ENCODE assay signal across 1 cellular context in genomic region chr17:45135192-45135977, GRCh38.
A peak's percentile ranks its signal among the peaks of the same experiment; 100 is the strongest.
TF ChIP-seq lines count a peak whose summit lies in the region.

A gene with protein sequence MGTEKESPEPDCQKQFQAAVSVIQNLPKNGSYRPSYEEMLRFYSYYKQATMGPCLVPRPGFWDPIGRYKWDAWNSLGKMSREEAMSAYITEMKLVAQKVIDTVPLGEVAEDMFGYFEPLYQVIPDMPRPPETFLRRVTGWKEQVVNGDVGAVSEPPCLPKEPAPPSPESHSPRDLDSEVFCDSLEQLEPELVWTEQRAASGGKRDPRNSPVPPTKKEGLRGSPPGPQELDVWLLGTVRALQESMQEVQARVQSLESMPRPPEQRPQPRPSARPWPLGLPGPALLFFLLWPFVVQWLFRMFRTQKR (plus strand): TSS chr17:45135687. CDS start chr17:45136145, 458 bp downstream.

TF ChIP-seq in HepG2, 621 proteins besides CTCF, POLR2A, EP300 and RAD21 (continued from another document and continues in another):
- TF ChIP-seq STAT6 (CRISPR knock-in tag; IDR thresholded peaks at IDR 0.05; ENCODE audit: borderline replicate concordance) (peak; percentile 78; the same call in 1 of the 2 replicates), KLF9 (CRISPR knock-in tag; IDR thresholded peaks at IDR 0.05; ENCODE audit: low read depth) (peak; percentile 81; the same call in 1 of the 2 replicates), RARG (CRISPR knock-in tag; IDR thresholded peaks at IDR 0.05; ENCODE audit: low read depth) (no peak), MAZ (IDR thresholded peaks at IDR 0.05; ENCODE audit: borderline replicate concordance, low read depth, low read length) (peak; percentile 71), MAZ (CRISPR knock-in tag; IDR thresholded peaks at IDR 0.05; ENCODE audit: low read depth) (peak; percentile 93), ONECUT2 (CRISPR knock-in tag; IDR thresholded peaks at IDR 0.05) (no peak), ZZZ3 (CRISPR knock-in tag; IDR thresholded peaks at IDR 0.05; ENCODE audit: borderline replicate concordance) (peak; percentile 71; the same call in 1 of the 2 replicates), ZNF547 (CRISPR knock-in tag; IDR thresholded peaks at IDR 0.05) (peak; percentile 94), HMG20B (CRISPR knock-in tag; conservative IDR thresholded peaks at IDR 0.05) (peak; percentile 81), SUZ12 (IDR thresholded peaks at IDR 0.05; ENCODE audit: low read depth, low read length) (no peak), BORCS8-MEF2B (CRISPR knock-in tag; IDR thresholded peaks at IDR 0.05) (peak; percentile 91), DNMT1 (CRISPR knock-in tag; IDR thresholded peaks at IDR 0.05) (peak; percentile 51; the same call in 1 of the 2 replicates), MAFK (conservative IDR thresholded peaks at IDR 0.05 in 1 of 2, IDR thresholded peaks at IDR 0.05 in 1 of 2; ENCODE audit: low read length in 2 of 2) (no peak), ZNF256 (CRISPR knock-in tag; conservative IDR thresholded peaks at IDR 0.05) (peak; percentile 93), ZNF749 (CRISPR knock-in tag; IDR thresholded peaks at IDR 0.05; ENCODE audit: borderline replicate concordance) (peak; percentile 62; the same call in 1 of the 2 replicates), ZNF235 (CRISPR knock-in tag; IDR thresholded peaks at IDR 0.05; ENCODE audit: borderline replicate concordance) (peak; percentile 68; the same call in 1 of the 2 replicates), KDM6A (CRISPR knock-in tag; IDR thresholded peaks at IDR 0.05; ENCODE audit: low read depth) (no peak), ZNF446 (CRISPR knock-in tag; IDR thresholded peaks at IDR 0.05) (peak; percentile 97), ETV6 (CRISPR knock-in tag; conservative IDR thresholded peaks at IDR 0.05) (peak; percentile 67; the same call in 1 of the 2 replicates), HDAC6 (IDR thresholded peaks at IDR 0.05; ENCODE audit: low read depth, low read length) (no peak), KMT2A (CRISPR knock-in tag; IDR thresholded peaks at IDR 0.05) (peak; percentile 82), ZFP1 (CRISPR knock-in tag; IDR thresholded peaks at IDR 0.05) (peak; percentile 88), SPEN (CRISPR knock-in tag; IDR thresholded peaks at IDR 0.05; ENCODE audit: low read depth) (peak; percentile 92), MEIS2 (CRISPR knock-in tag; IDR thresholded peaks at IDR 0.05) (0 out of 2 replicates have a peak, but pooled peaks have one; percentile 44), NCOA2 (CRISPR knock-in tag; IDR thresholded peaks at IDR 0.05) (peak; percentile 61), ZNF75D (CRISPR knock-in tag; IDR thresholded peaks at IDR 0.05; ENCODE audit: borderline replicate concordance) (no peak), ZNF501 (CRISPR knock-in tag; IDR thresholded peaks at IDR 0.05) (peak; percentile 96), RBM39 (IDR thresholded peaks at IDR 0.05; ENCODE audit: low read depth, low read length, poor library complexity, severe bottlenecking) (peak; percentile 96), NRL (CRISPR knock-in tag; IDR thresholded peaks at IDR 0.05; ENCODE audit: borderline replicate concordance) (peak; percentile 92), ZMAT5 (CRISPR knock-in tag; IDR thresholded peaks at IDR 0.05; ENCODE audit: borderline replicate concordance, low read depth) (no peak)
- TF ChIP-seq, protein P1, sequence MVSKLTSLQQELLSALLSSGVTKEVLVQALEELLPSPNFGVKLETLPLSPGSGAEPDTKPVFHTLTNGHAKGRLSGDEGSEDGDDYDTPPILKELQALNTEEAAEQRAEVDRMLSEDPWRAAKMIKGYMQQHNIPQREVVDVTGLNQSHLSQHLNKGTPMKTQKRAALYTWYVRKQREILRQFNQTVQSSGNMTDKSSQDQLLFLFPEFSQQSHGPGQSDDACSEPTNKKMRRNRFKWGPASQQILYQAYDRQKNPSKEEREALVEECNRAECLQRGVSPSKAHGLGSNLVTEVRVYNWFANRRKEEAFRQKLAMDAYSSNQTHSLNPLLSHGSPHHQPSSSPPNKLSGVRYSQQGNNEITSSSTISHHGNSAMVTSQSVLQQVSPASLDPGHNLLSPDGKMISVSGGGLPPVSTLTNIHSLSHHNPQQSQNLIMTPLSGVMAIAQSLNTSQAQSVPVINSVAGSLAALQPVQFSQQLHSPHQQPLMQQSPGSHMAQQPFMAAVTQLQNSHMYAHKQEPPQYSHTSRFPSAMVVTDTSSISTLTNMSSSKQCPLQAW (CRISPR knock-in tag; IDR thresholded peaks at IDR 0.05): peak; percentile 96
- TF ChIP-seq, protein P2, sequence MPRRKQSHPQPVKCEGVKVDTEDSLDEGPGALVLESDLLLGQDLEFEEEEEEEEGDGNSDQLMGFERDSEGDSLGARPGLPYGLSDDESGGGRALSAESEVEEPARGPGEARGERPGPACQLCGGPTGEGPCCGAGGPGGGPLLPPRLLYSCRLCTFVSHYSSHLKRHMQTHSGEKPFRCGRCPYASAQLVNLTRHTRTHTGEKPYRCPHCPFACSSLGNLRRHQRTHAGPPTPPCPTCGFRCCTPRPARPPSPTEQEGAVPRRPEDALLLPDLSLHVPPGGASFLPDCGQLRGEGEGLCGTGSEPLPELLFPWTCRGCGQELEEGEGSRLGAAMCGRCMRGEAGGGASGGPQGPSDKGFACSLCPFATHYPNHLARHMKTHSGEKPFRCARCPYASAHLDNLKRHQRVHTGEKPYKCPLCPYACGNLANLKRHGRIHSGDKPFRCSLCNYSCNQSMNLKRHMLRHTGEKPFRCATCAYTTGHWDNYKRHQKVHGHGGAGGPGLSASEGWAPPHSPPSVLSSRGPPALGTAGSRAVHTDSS (CRISPR knock-in tag; conservative IDR thresholded peaks at IDR 0.05): no peak; the same call in 1 of the 2 replicates
- TF ChIP-seq, protein P3, sequence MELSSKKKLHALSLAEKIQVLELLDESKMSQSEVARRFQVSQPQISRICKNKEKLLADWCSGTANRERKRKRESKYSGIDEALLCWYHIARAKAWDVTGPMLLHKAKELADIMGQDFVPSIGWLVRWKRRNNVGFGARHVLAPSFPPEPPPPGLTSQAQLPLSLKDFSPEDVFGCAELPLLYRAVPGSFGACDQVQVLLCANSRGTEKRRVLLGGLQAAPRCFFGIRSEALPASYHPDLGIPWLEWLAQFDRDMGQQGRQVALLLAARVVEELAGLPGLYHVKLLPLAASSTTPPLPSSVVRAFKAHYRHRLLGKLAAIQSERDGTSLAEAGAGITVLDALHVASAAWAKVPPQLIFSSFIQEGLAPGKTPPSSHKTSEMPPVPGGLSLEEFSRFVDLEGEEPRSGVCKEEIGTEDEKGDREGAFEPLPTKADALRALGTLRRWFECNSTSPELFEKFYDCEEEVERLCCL (CRISPR knock-in tag; IDR thresholded peaks at IDR 0.05; ENCODE audit: borderline replicate concordance): 0 out of 2 replicates have a peak, but pooled peaks have one; percentile 42
- TF ChIP-seq, protein P4, sequence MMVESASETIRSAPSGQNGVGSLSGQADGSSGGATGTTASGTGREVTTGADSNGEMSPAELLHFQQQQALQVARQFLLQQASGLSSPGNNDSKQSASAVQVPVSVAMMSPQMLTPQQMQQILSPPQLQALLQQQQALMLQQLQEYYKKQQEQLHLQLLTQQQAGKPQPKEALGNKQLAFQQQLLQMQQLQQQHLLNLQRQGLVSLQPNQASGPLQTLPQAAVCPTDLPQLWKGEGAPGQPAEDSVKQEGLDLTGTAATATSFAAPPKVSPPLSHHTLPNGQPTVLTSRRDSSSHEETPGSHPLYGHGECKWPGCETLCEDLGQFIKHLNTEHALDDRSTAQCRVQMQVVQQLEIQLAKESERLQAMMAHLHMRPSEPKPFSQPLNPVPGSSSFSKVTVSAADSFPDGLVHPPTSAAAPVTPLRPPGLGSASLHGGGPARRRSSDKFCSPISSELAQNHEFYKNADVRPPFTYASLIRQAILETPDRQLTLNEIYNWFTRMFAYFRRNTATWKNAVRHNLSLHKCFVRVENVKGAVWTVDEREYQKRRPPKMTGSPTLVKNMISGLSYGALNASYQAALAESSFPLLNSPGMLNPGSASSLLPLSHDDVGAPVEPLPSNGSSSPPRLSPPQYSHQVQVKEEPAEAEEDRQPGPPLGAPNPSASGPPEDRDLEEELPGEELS (CRISPR knock-in tag; IDR thresholded peaks at IDR 0.05): peak; percentile 63; the same call in 1 of the 2 replicates
- TF ChIP-seq, protein P5, sequence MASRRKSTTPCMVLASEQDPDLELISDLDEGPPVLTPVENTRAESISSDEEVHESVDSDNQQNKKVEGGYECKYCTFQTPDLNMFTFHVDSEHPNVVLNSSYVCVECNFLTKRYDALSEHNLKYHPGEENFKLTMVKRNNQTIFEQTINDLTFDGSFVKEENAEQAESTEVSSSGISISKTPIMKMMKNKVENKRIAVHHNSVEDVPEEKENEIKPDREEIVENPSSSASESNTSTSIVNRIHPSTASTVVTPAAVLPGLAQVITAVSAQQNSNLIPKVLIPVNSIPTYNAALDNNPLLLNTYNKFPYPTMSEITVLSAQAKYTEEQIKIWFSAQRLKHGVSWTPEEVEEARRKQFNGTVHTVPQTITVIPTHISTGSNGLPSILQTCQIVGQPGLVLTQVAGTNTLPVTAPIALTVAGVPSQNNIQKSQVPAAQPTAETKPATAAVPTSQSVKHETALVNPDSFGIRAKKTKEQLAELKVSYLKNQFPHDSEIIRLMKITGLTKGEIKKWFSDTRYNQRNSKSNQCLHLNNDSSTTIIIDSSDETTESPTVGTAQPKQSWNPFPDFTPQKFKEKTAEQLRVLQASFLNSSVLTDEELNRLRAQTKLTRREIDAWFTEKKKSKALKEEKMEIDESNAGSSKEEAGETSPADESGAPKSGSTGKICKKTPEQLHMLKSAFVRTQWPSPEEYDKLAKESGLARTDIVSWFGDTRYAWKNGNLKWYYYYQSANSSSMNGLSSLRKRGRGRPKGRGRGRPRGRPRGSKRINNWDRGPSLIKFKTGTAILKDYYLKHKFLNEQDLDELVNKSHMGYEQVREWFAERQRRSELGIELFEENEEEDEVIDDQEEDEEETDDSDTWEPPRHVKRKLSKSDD (CRISPR knock-in tag; IDR thresholded peaks at IDR 0.05; ENCODE audit: low read depth): peak; percentile 80; the same call in 1 of the 2 replicates
- TF ChIP-seq, protein P6, sequence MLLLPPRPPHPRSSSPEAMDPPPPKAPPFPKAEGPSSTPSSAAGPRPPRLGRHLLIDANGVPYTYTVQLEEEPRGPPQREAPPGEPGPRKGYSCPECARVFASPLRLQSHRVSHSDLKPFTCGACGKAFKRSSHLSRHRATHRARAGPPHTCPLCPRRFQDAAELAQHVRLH (CRISPR knock-in tag; IDR thresholded peaks at IDR 0.05; ENCODE audit: borderline replicate concordance, low read depth): peak; percentile 99
- TF ChIP-seq, protein P7, sequence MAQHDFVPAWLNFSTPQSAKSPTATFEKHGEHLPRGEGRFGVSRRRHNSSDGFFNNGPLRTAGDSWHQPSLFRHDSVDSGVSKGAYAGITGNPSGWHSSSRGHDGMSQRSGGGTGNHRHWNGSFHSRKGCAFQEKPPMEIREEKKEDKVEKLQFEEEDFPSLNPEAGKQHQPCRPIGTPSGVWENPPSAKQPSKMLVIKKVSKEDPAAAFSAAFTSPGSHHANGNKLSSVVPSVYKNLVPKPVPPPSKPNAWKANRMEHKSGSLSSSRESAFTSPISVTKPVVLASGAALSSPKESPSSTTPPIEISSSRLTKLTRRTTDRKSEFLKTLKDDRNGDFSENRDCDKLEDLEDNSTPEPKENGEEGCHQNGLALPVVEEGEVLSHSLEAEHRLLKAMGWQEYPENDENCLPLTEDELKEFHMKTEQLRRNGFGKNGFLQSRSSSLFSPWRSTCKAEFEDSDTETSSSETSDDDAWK (CRISPR knock-in tag; IDR thresholded peaks at IDR 0.05): no peak
- TF ChIP-seq, protein P8, sequence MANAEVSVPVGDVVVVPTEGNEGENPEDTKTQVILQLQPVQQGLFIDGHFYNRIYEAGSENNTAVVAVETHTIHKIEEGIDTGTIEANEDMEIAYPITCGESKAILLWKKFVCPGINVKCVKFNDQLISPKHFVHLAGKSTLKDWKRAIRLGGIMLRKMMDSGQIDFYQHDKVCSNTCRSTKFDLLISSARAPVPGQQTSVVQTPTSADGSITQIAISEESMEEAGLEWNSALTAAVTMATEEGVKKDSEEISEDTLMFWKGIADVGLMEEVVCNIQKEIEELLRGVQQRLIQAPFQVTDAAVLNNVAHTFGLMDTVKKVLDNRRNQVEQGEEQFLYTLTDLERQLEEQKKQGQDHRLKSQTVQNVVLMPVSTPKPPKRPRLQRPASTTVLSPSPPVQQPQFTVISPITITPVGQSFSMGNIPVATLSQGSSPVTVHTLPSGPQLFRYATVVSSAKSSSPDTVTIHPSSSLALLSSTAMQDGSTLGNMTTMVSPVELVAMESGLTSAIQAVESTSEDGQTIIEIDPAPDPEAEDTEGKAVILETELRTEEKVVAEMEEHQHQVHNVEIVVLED (CRISPR knock-in tag; IDR thresholded peaks at IDR 0.05; ENCODE audit: borderline replicate concordance): peak; percentile 81; the same call in 1 of the 2 replicates
- TF ChIP-seq, protein P9, sequence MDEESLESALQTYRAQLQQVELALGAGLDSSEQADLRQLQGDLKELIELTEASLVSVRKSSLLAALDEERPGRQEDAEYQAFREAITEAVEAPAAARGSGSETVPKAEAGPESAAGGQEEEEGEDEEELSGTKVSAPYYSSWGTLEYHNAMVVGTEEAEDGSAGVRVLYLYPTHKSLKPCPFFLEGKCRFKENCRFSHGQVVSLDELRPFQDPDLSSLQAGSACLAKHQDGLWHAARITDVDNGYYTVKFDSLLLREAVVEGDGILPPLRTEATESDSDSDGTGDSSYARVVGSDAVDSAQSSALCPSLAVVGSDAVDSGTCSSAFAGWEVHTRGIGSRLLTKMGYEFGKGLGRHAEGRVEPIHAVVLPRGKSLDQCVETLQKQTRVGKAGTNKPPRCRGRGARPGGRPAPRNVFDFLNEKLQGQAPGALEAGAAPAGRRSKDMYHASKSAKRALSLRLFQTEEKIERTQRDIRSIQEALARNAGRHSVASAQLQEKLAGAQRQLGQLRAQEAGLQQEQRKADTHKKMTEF (CRISPR knock-in tag; IDR thresholded peaks at IDR 0.05): peak; percentile 96
